In genomic region chr10:89414146-89414878, GRCh38 we compare ENCODE assay signal across 8 cellular contexts. TPM values are rescaled to one million over a fixed set of nuclear protein-coding genes. Genes with fewer than 3 reads are reported as not detected.
A peak's percentile ranks its signal among the peaks of the same experiment; 100 is the strongest.
DNase-seq lines count a peak whose midpoint lies in the region; ATAC-seq and TF ChIP-seq lines count a peak whose summit lies in the region.

TSS of gene IFIT5 (plus strand) at chr10:89414568. CDS start at chr10:89414799, 231 bp downstream.

- 0% methylated on average over 19 to 32 of the region's 48 CpGs for WGBS in esophagus squamous epithelium, 2 donors

- peak within 1 kb of the TSS; percentile 89 to 100 (median 98) for H3K27ac Mint-ChIP-seq in CD8-positive, alpha-beta memory T cell

- H3K9me3 ChIP-seq in CD8-positive, alpha-beta memory T cell (ENCODE audit: low read length), result no peaks in the 10 kb centered on the region
- H3K9me3 ChIP-seq in esophagus squamous epithelium (no peaks in the 10 kb centered on the region), muscle layer of colon (ENCODE audit: low read length) (no peaks in the 10 kb centered on the region)

- H3K4me1 ChIP-seq in CD8-positive, alpha-beta memory T cell (ENCODE audit: insufficient read depth, low read length), result peaks cover 39% of the 10 kb centered on the region
- H3K4me1 ChIP-seq in esophagus squamous epithelium (peaks cover 0 to 67% (median 18%) of the 10 kb centered on the region in 3 donors), muscle layer of colon (ENCODE audit: insufficient read depth, low read length) (peaks cover 36% of the 10 kb centered on the region)

- H3K27ac ChIP-seq in CD8-positive, alpha-beta memory T cell (ENCODE audit: low read depth, low read length), result peak within 1 kb of the TSS; percentile 88
- peak within 1 kb of the TSS; percentile 94 to 97 (median 94) for H3K27ac ChIP-seq in esophagus squamous epithelium
- H3K27ac ChIP-seq in muscle layer of colon (ENCODE audit: low read depth, low read length), result peak within 1 kb of the TSS; percentile 81

- no peaks in the 10 kb centered on the region for H3K9me3 Mint-ChIP-seq in CD8-positive, alpha-beta memory T cell

- peaks cover 0 to 25% (median 6%) of the 10 kb centered on the region in 3 donors for H3K36me3 Mint-ChIP-seq in CD8-positive, alpha-beta memory T cell

- H3K27me3 ChIP-seq in CD8-positive, alpha-beta memory T cell (ENCODE audit: insufficient read depth, low read length, poor library complexity, severe bottlenecking), result no peaks in the 10 kb centered on the region
- H3K27me3 ChIP-seq in esophagus squamous epithelium (no peaks in the 10 kb centered on the region), muscle layer of colon (ENCODE audit: control insufficient read depth in 1 of 2, insufficient read depth in 2 of 2, low read length in 2 of 2) (no peaks in the 10 kb centered on the region)

- no peak for TF ChIP-seq CTCF in esophagus squamous epithelium (IDR thresholded peaks at IDR 0.05)

- peak within 1 kb of the TSS; percentile 88 for H3K4me3 ChIP-seq in CD8-positive, alpha-beta memory T cell (ENCODE audit: low read length)
- H3K4me3 ChIP-seq in esophagus squamous epithelium, result peak within 1 kb of the TSS; percentile 80 to 91 (median 85)
- peak within 1 kb of the TSS; percentile 84 to 92 for H3K4me3 ChIP-seq in muscle layer of colon (ENCODE audit: low read depth in 1 of 2, low read length in 2 of 2)

- intact Hi-C loops in esophagus squamous epithelium (cut with DNase I), result no loop called here

- no peaks in the 10 kb centered on the region for H3K27me3 Mint-ChIP-seq in CD8-positive, alpha-beta memory T cell

- POLR2A ChIA-PET in CD8-positive, alpha-beta memory T cell (lab: Charles Lee), result interaction anchor here (0.7 to 1.6 kb wide), 8 partner anchors 22 to 1749 kb away, joined by 3 to 30 read pairs (median 4); partner anchors contain the start of genes IFIT1, IFIT2, KIF20B and LIPA

- peak in 2 of 4 donors; percentile 41 to 59 for TF ChIP-seq POLR2A in esophagus squamous epithelium (IDR thresholded peaks at IDR 0.05)

- peak within 1 kb of the TSS; percentile 74 for H3K9ac ChIP-seq in muscle layer of colon (ENCODE audit: low read length)

- peaks cover 56 to 71% (median 70%) of the 10 kb centered on the region in 3 donors for H3K4me1 Mint-ChIP-seq in CD8-positive, alpha-beta memory T cell

- no peaks in the 10 kb centered on the region for H3K36me3 ChIP-seq in CD8-positive, alpha-beta memory T cell (ENCODE audit: insufficient read depth, low read length)
- H3K36me3 ChIP-seq in esophagus squamous epithelium (peaks cover 0 to 14% (median 0%) of the 10 kb centered on the region in 3 donors), muscle layer of colon (ENCODE audit: insufficient read depth, low read length) (peaks cover 12% of the 10 kb centered on the region)

- ATAC-seq in GM19452 (IDR thresholded peaks at IDR 0.05; ENCODE audit: unreplicated experiment) (peak; percentile 77), HG03571 (IDR thresholded peaks at IDR 0.05; ENCODE audit: unreplicated experiment) (peak; percentile 80)

- H3K4me3 Mint-ChIP-seq in CD8-positive, alpha-beta memory T cell, result peak within 1 kb of the TSS; percentile 92 to 97 (median 95)

- CTCF ChIA-PET in CD8-positive, alpha-beta memory T cell (lab: Charles Lee), result interaction anchor here (0.8 to 1.4 kb wide), 9 partner anchors 13 to 163 kb away, joined by 3 to 6 read pairs (median 3); partner anchors contain the start of genes IFIT1, IFIT2 and LIPA

- DNase-seq in CD8-positive, alpha-beta memory T cell, result peak; percentile 52 to 82 (median 76)
- DNase-seq in OCI-M1 (lab: John Stamatoyannopoulos, UW) (peak; percentile 93), activated T-helper 1 cell treated with Interleukin-2 at 50 U/mL for 16 hours (ENCODE audit: low read depth) (peak; percentile 52), esophagus squamous epithelium (lab: John Stamatoyannopoulos, UW) (no peak)
- peak; percentile 34 to 39 for DNase-seq in stimulated activated CD8-positive, alpha-beta memory T cell treated with anti-CD3 and anti-CD28 coated beads, Interleukin-7, amount 100 ng/mL, for 1 hour (ENCODE audit: low read depth in 2 of 2)

RNA-seq across cellular contexts. Expression of gene IFIT5, which starts in this region (rescaled TPM):
- 1 to 10 TPM; 6.2 to 6.5 TPM for total RNA-seq in CD8-positive, alpha-beta memory T cell
- polyA plus RNA-seq in CD8-positive, alpha-beta memory T cell, result 7.9 TPM
- 10 to 100 TPM in 1 of 4 donors, 1 to 10 TPM in 3; 4.2 to 12.4 (median 6.5) TPM for total RNA-seq in esophagus squamous epithelium
